In the genomic region with DNA sequence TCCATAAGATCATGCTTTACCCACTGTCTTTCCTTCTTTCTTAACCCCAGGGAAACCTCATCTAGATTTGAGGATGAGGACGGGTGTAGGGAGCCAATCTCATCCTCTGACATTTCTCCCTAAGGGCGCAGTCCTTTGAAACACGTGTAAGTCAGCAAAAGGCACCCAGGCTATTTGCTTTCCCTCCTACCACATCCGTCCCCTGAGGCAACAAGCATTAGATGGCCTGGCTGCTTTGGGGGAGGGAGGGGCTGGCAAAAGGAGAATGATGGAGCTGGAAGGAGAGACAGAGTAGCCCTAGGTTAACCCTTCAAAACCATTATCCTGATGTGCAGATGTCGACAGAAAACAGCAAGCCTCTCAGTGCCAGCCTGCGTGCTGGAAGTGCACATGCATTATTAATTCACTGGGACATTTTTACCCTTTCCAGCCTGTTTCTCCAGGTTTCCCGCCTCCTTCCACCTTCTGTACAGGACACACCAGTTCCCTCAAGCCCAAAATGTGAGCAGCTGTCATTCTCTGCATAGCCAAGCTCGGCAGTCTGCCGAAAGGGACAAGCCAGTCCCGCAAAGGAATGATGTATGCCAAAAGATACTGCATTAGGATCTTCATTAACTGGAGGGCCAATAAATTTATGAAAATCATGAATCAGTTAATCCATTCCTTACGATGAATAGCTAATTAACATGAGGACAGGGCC, we compare ENCODE assay signal across 9 cellular contexts.
DNase-seq lines count a peak whose midpoint lies in the region; ATAC-seq, FAIRE-seq and TF ChIP-seq lines count a peak whose summit lies in the region.
"Had no signal": no experiment of that assay in that cellular context is flagged by ENCODE, and none has a peak within 500 bp of the region (broad histone marks: within the 10 kb centered on the region; RNA-seq: fewer than 3 reads in every experiment).

No MANE protein-coding gene starts in this region.

- no peak overlapping the region for H2BK12ac ChIP-seq in neuronal stem cell (ENCODE audit: low read length)

- no peak overlapping the region for H4K8ac ChIP-seq in neuronal stem cell (ENCODE audit: low read depth, low read length)

- no CpG with 5 or more reads among the region's 11 CpGs for WGBS in neuronal stem cell (ENCODE audit: extremely low coverage in 2 of 2, insufficient read length in 2 of 2, insufficient replicate concordance in 1 of 2), 2 donors

- H3K23ac ChIP-seq in neuronal stem cell (ENCODE audit: low read depth, low read length, poor library complexity), result no peak overlapping the region

- H2AFZ ChIP-seq in Karpas-422 (ENCODE audit: low read length) (no peak overlapping the region), neuronal stem cell (ENCODE audit: low read length) (peak overlapping the region; percentile 12)

- H2BK5ac ChIP-seq in neuronal stem cell (ENCODE audit: low read length), result no peak overlapping the region

- no peak for ATAC-seq in activated naive CD8-positive, alpha-beta T cell treated with anti-CD3 and anti-CD28 coated beads, Interleukin-2, amount 10 ng/mL, durations not matched to agents 7 days and 5 days (ENCODE audit: low read depth)
- ATAC-seq in GM21367 (IDR thresholded peaks at IDR 0.05; ENCODE audit: unreplicated experiment), result no peak

- H3K27me3 ChIP-seq in Karpas-422 (ENCODE audit: low read length) (no peaks in the 10 kb centered on the region; the same call in 1 of the 2 replicates), neuronal stem cell (ENCODE audit: control insufficient read depth in 3 of 3, insufficient read depth in 3 of 3, low read depth in 1 of 3, low read length in 3 of 3) (peaks cover 0 to 12% (median 0%) of the 10 kb centered on the region in 3 experiments)

- TF ChIP-seq CTCF in GM10266 (IDR thresholded peaks at IDR 0.05; ENCODE audit: control insufficient read depth, insufficient read depth, low read depth, missing control alignments), result no peak

- H2AK5ac ChIP-seq in neuronal stem cell (ENCODE audit: low read depth, low read length), result no peak overlapping the region

- H3K14ac ChIP-seq in neuronal stem cell (ENCODE audit: low read length), result no peak overlapping the region

- no peaks in the 10 kb centered on the region for H3K79me1 ChIP-seq in neuronal stem cell (ENCODE audit: low read depth, low read length)

- H3K36me3 ChIP-seq in Karpas-422 (ENCODE audit: insufficient read depth, low read length), result no peaks in the 10 kb centered on the region
- H3K36me3 ChIP-seq in neuronal stem cell (replicated peaks in 1 of 2; ENCODE audit: control insufficient read depth in 2 of 2, insufficient read depth in 2 of 2, low read length in 2 of 2), result no peaks in the 10 kb centered on the region

- no peak overlapping the region for H2BK120ac ChIP-seq in neuronal stem cell (ENCODE audit: low read depth, low read length)

- no peaks in the 10 kb centered on the region for H3K9me2 ChIP-seq in Karpas-422 (replicated peaks; ENCODE audit: insufficient read depth, low read length)

- H3K4me3 ChIP-seq in Karpas-422 (ENCODE audit: low read length) (no peak overlapping the region), neuronal stem cell (ENCODE audit: low read length in 2 of 2) (no peak overlapping the region)

- peaks cover 12% of the 10 kb centered on the region for H3K4me1 Mint-ChIP-seq in activated naive CD8-positive, alpha-beta T cell treated with anti-CD3 and anti-CD28 coated beads, Interleukin-2, amount 10 ng/mL, durations not matched to agents 7 days and 5 days

- peak overlapping the region; percentile 59 for H3K27ac Mint-ChIP-seq in activated naive CD8-positive, alpha-beta T cell treated with anti-CD3 and anti-CD28 coated beads, Interleukin-2, amount 10 ng/mL, durations not matched to agents 7 days and 5 days

- H3K79me2 ChIP-seq in Karpas-422 (ENCODE audit: low read length), result no peaks in the 10 kb centered on the region

- DNase-seq in NCI-H748 (lab: John Stamatoyannopoulos, UW; ENCODE audit: unreplicated experiment), result peak; percentile 36
- no peak for DNase-seq in NCI-H748 treated with DMSO at 0.1 percent for 48 hours (lab: John Stamatoyannopoulos, UW)
- no peak for DNase-seq in Karpas-422
- DNase-seq in activated naive CD8-positive, alpha-beta T cell treated with anti-CD3 and anti-CD28 coated beads, Interleukin-2, amount 10 ng/mL, durations not matched to agents 7 days and 5 days, result no peak
- DNase-seq in neuronal stem cell (ENCODE audit: low spot score), result no peak
- DNase-seq in GM10266 (ENCODE audit: extremely low spot score), result no peak
- no peak for DNase-seq in RCC 7860 (ENCODE audit: low spot score)

- H2BK15ac ChIP-seq in neuronal stem cell (ENCODE audit: low read length), result no peak overlapping the region

- H3K27ac ChIP-seq in Karpas-422 (ENCODE audit: low read length) (no peak overlapping the region), neuronal stem cell (replicated peaks; ENCODE audit: low read length) (no peak overlapping the region)
- H3K27ac ChIP-seq: C4-2B had no signal

- POLR2A ChIA-PET in activated naive CD8-positive, alpha-beta T cell treated with anti-CD3 and anti-CD28 coated beads, Interleukin-2, amount 10 ng/mL, durations not matched to agents 7 days and 5 days (lab: Charles Lee), result interaction anchor here (0.7 kb wide), 1 partner anchor 453 kb away, joined by 3 read pairs; no protein-coding TSS in a partner anchor

- H3K18ac ChIP-seq in neuronal stem cell (ENCODE audit: low read length), result peak overlapping the region; percentile 54

- H4K20me1 ChIP-seq in Karpas-422 (ENCODE audit: insufficient read depth, low read depth, low read length), result no peaks in the 10 kb centered on the region; the same call in 1 of the 2 replicates

- no peak overlapping the region for H3K9ac ChIP-seq in Karpas-422 (ENCODE audit: low read length)
- H3K9ac ChIP-seq in neuronal stem cell (ENCODE audit: low read depth, low read length, poor library complexity), result no peak overlapping the region

- H4K91ac ChIP-seq in neuronal stem cell (ENCODE audit: low read depth, low read length, poor library complexity), result no peak overlapping the region

- no peaks in the 10 kb centered on the region for H3K9me3 Mint-ChIP-seq in activated naive CD8-positive, alpha-beta T cell treated with anti-CD3 and anti-CD28 coated beads, Interleukin-2, amount 10 ng/mL, durations not matched to agents 7 days and 5 days

- peak overlapping the region; percentile 29 for H3K4me2 ChIP-seq in Karpas-422 (ENCODE audit: low read depth, low read length, poor library complexity, severe bottlenecking)
- H3K4me2 ChIP-seq in neuronal stem cell (ENCODE audit: insufficient read depth, low read length, poor library complexity, severe bottlenecking), result no peak overlapping the region

- peaks cover 9% of the 10 kb centered on the region for H3K27me3 Mint-ChIP-seq in activated naive CD8-positive, alpha-beta T cell treated with anti-CD3 and anti-CD28 coated beads, Interleukin-2, amount 10 ng/mL, durations not matched to agents 7 days and 5 days

- H3K4me1 ChIP-seq in Karpas-422 (ENCODE audit: low read length) (peaks cover 12% of the 10 kb centered on the region), neuronal stem cell (ENCODE audit: control insufficient read depth in 2 of 2, insufficient read depth in 1 of 2, low read depth in 1 of 2, low read length in 2 of 2) (peaks cover 0 to 12% of the 10 kb centered on the region in 2 donors)

- no peaks in the 10 kb centered on the region for H3K9me3 ChIP-seq in Karpas-422 (ENCODE audit: low read length)
- no peaks in the 10 kb centered on the region for H3K9me3 ChIP-seq in neuronal stem cell (replicated peaks in 1 of 2; ENCODE audit: control insufficient read depth in 2 of 2, insufficient read depth in 1 of 2, low read depth in 1 of 2, low read length in 2 of 2)

- FAIRE-seq in RCC 7860 (lab: Jason Lieb, UNC), result no peak

- no peaks in the 10 kb centered on the region for H3K36me3 Mint-ChIP-seq in activated naive CD8-positive, alpha-beta T cell treated with anti-CD3 and anti-CD28 coated beads, Interleukin-2, amount 10 ng/mL, durations not matched to agents 7 days and 5 days

- no peak overlapping the region for H3K4me3 Mint-ChIP-seq in activated naive CD8-positive, alpha-beta T cell treated with anti-CD3 and anti-CD28 coated beads, Interleukin-2, amount 10 ng/mL, durations not matched to agents 7 days and 5 days

- H3K4ac ChIP-seq in neuronal stem cell (ENCODE audit: low read length), result no peak overlapping the region
